In genomic region chr1:114508386-114508898, GRCh38 we compare ENCODE assay signal across 11 cellular contexts. TPM values are rescaled to one million over a fixed set of nuclear protein-coding genes. Genes with fewer than 3 reads are reported as not detected.
A peak's percentile ranks its signal among the peaks of the same experiment; 100 is the strongest.
DNase-seq lines count a peak whose midpoint lies in the region; FAIRE-seq and TF ChIP-seq lines count a peak whose summit lies in the region.
"Had no signal": no experiment of that assay in that cellular context is flagged by ENCODE, and none has a peak within 500 bp of the region (broad histone marks: within the 10 kb centered on the region; RNA-seq: fewer than 3 reads in every experiment).

No MANE protein-coding gene starts in this region.

- dilution Hi-C loops in endothelial cell of umbilical vein (cut with MboI; ENCODE audit: extremely low pct_ligation_motif_present, low sequenced_read_pairs): no loop called here

- H2AFZ ChIP-seq in PC-9 (no peak overlapping the region), endothelial cell of umbilical vein (ENCODE audit: low read depth, low read length) (no peak overlapping the region), trophoblast cell (ENCODE audit: insufficient read depth, low read length, poor library complexity) (no peak overlapping the region)

- no peak overlapping the region for H3K9ac ChIP-seq in endothelial cell of umbilical vein (replicated peaks; ENCODE audit: extremely low read depth, insufficient read depth, low read length)
- H3K9ac ChIP-seq in trophoblast cell (ENCODE audit: low read length): no peak overlapping the region

- no peak overlapping the region for H3K18ac ChIP-seq in trophoblast cell (ENCODE audit: low read length)

- no peaks in the 10 kb centered on the region for H3K9me3 ChIP-seq in PC-9 (ENCODE audit: insufficient read depth, low read depth)
- H3K9me3 ChIP-seq in endothelial cell of umbilical vein (replicated peaks; ENCODE audit: control insufficient read depth, insufficient read depth, low read length): no peaks in the 10 kb centered on the region
- peaks cover 2% of the 10 kb centered on the region for H3K9me3 ChIP-seq in trophoblast cell (ENCODE audit: insufficient read depth, low read depth, low read length)

- H3K36me3 ChIP-seq in PC-9 (ENCODE audit: low read depth) (peaks cover 28% of the 10 kb centered on the region), endothelial cell of umbilical vein (ENCODE audit: control insufficient read depth in 2 of 2, extremely low read depth in 1 of 2, insufficient read depth in 2 of 2, low read length in 2 of 2) (peaks cover 0 to 3% of the 10 kb centered on the region in 2 experiments), trophoblast cell (ENCODE audit: control insufficient read depth in 1 of 2, insufficient read depth in 2 of 2, low read length in 2 of 2) (peaks cover 0 to 2% of the 10 kb centered on the region in 2 experiments)

- no peak overlapping the region for H3K27ac ChIP-seq in PC-9
- H3K27ac ChIP-seq in endothelial cell of umbilical vein (ENCODE audit: insufficient read depth, low read depth, low read length): no peak overlapping the region
- H3K27ac ChIP-seq in trophoblast cell (ENCODE audit: low read depth, low read length): peak overlapping the region; percentile 27

- peaks cover 21% of the 10 kb centered on the region for H3K36me3 Mint-ChIP-seq in T-helper 1 cell treated with Interleukin-12 subunit alpha and Interleukin-12 subunit beta and Interleukin-4 antibody, amounts not matched to agents 30 μg/mL and 1 μg/mL, for 36 hours (ENCODE audit: low read depth)

- H3F3A ChIP-seq in PC-9 (ENCODE audit: insufficient read depth, low read depth): peaks cover 10% of the 10 kb centered on the region

- no peak overlapping the region for H2AK5ac ChIP-seq in trophoblast cell (ENCODE audit: low read length)

- H3K9me2 ChIP-seq in PC-9 (ENCODE audit: insufficient read depth): no peaks in the 10 kb centered on the region

- H3K4me3 ChIP-seq in PC-9 (peak overlapping the region; percentile 93), endothelial cell of umbilical vein (replicated peaks in 1 of 3; ENCODE audit: insufficient read depth in 1 of 3, low read depth in 1 of 3, low read length in 3 of 3) (no peak overlapping the region), trophoblast cell (ENCODE audit: low read depth, low read length) (no peak overlapping the region)

- POLR2A ChIA-PET in PC-9 (lab: Charles Lee; ENCODE audit: unreplicated experiment): no interaction called here
- POLR2A ChIA-PET in endothelial cell of umbilical vein (lab: Charles Lee): no interaction called here

- H3K27me3 ChIP-seq in PC-9 (ENCODE audit: insufficient read depth, low read depth): no peaks in the 10 kb centered on the region
- H3K27me3 ChIP-seq in endothelial cell of umbilical vein (ENCODE audit: control insufficient read depth in 2 of 2, insufficient read depth in 2 of 2, low read length in 2 of 2): no peaks in the 10 kb centered on the region
- no peaks in the 10 kb centered on the region for H3K27me3 ChIP-seq in trophoblast cell (ENCODE audit: insufficient read depth, low read length)

- H3K27me3 Mint-ChIP-seq in T-helper 1 cell treated with Interleukin-12 subunit alpha and Interleukin-12 subunit beta and Interleukin-4 antibody, amounts not matched to agents 30 μg/mL and 1 μg/mL, for 36 hours (ENCODE audit: low read depth): no peaks in the 10 kb centered on the region

- TF ChIP-seq CTCF in PC-9 (conservative IDR thresholded peaks at IDR 0.05): no peak
- TF ChIP-seq CTCF in endothelial cell of umbilical vein (IDR thresholded peaks at IDR 0.05; ENCODE audit: extremely low read depth in 1 of 2, insufficient read depth in 1 of 2, low read depth in 1 of 2, low read length in 2 of 2): no peak

- H2BK120ac ChIP-seq in trophoblast cell (ENCODE audit: insufficient read depth, low read length, poor library complexity): no peak overlapping the region

- intact Hi-C loops in PC-9 (cut with micrococcal nuclease; ENCODE audit: unreplicated experiment) (no loop called here), endothelial cell of umbilical vein (cut with micrococcal nuclease) (no loop called here), cardiac septum (cut with DNase I) (no loop called here)

- no peak overlapping the region for H4K8ac ChIP-seq in trophoblast cell (ENCODE audit: low read depth, low read length)

- no TSS peak for BruUV-seq in PC-9 (replicated peaks; lab: Mats Ljungman, UMichigan)
- no TSS peak for BruUV-seq in endothelial cell of umbilical vein (replicated peaks; lab: Mats Ljungman, UMichigan)

- FAIRE-seq in endothelial cell of umbilical vein (lab: Jason Lieb, UNC) (no peak), HTR-8/SVneo (lab: Jason Lieb, UNC) (no peak)

- H3K4me3 Mint-ChIP-seq in T-helper 1 cell treated with Interleukin-12 subunit alpha and Interleukin-12 subunit beta and Interleukin-4 antibody, amounts not matched to agents 30 μg/mL and 1 μg/mL, for 36 hours: peak overlapping the region; percentile 91

- no peak overlapping the region for H2BK12ac ChIP-seq in trophoblast cell (ENCODE audit: low read length)

- H3K4me1 Mint-ChIP-seq in T-helper 1 cell treated with Interleukin-12 subunit alpha and Interleukin-12 subunit beta and Interleukin-4 antibody, amounts not matched to agents 30 μg/mL and 1 μg/mL, for 36 hours (ENCODE audit: low read depth): peaks cover 58% of the 10 kb centered on the region

- no peak overlapping the region for H3K27ac Mint-ChIP-seq in T-helper 1 cell treated with Interleukin-12 subunit alpha and Interleukin-12 subunit beta and Interleukin-4 antibody, amounts not matched to agents 30 μg/mL and 1 μg/mL, for 36 hours

- peak overlapping the region; percentile 78 for H3K4ac ChIP-seq in trophoblast cell (ENCODE audit: low read depth, low read length)

- peak overlapping the region; percentile 87 for H3K4me2 ChIP-seq in PC-9
- peak overlapping the region; percentile 95 for H3K4me2 ChIP-seq in endothelial cell of umbilical vein (ENCODE audit: insufficient read depth, low read length)
- H3K4me2 ChIP-seq in trophoblast cell (ENCODE audit: low read length): peak overlapping the region; percentile 74

- H3K79me1 ChIP-seq in trophoblast cell (ENCODE audit: low read length): peaks cover 22% of the 10 kb centered on the region

- no peaks in the 10 kb centered on the region for H3K9me3 Mint-ChIP-seq in T-helper 1 cell treated with Interleukin-12 subunit alpha and Interleukin-12 subunit beta and Interleukin-4 antibody, amounts not matched to agents 30 μg/mL and 1 μg/mL, for 36 hours

- no peak overlapping the region for H2BK5ac ChIP-seq in trophoblast cell (ENCODE audit: low read depth, low read length, poor library complexity)

- H4K12ac ChIP-seq in trophoblast cell (ENCODE audit: low read depth, low read length): no peak overlapping the region

- CTCF ChIA-PET in PC-9 (lab: Charles Lee): no interaction called here
- CTCF ChIA-PET in endothelial cell of umbilical vein (lab: Charles Lee): interaction anchor here (1.4 kb wide), 1 partner anchor 8 kb away, joined by 4 read pairs; no protein-coding TSS in a partner anchor

- H3K79me2 ChIP-seq in PC-9 (ENCODE audit: low read depth) (peaks cover 81% of the 10 kb centered on the region), endothelial cell of umbilical vein (ENCODE audit: control insufficient read depth, insufficient read depth, low read length) (peaks cover 72% of the 10 kb centered on the region), trophoblast cell (ENCODE audit: control insufficient read depth, insufficient read depth, low read length, poor library complexity) (peaks cover 29% of the 10 kb centered on the region)

- DNase-seq in T-helper 1 cell: no peak
- no peak for DNase-seq in PC-9
- no peak for DNase-seq in endothelial cell of umbilical vein (ENCODE audit: low read depth, low spot score)
- no peak for DNase-seq in trophoblast cell
- DNase-seq in HTR-8/SVneo (ENCODE audit: insufficient read length, low spot score): no peak
- DNase-seq in NCI-H2029 (lab: John Stamatoyannopoulos, UW): no peak
- no peak for DNase-seq in cardiac septum (ENCODE audit: low spot score)
- DNase-seq: 8988T; NCI-H1930; stimulated activated CD4-positive, alpha-beta T cell treated with anti-CD3 and anti-CD28 coated beads, Interleukin-12 subunit alpha, Interleukin-12 subunit beta, amount 100 ng/mL, for 4 hours had no signal

- 100% methylated on average over 1 of the region's 2 CpGs for WGBS in trophoblast cell (ENCODE audit: extremely low coverage, insufficient coverage, insufficient read length)

- H4K91ac ChIP-seq in trophoblast cell (ENCODE audit: low read depth, low read length): no peak overlapping the region

- H4K20me1 ChIP-seq in PC-9 (ENCODE audit: insufficient read depth): peaks cover 68% of the 10 kb centered on the region
- peaks cover 2% of the 10 kb centered on the region for H4K20me1 ChIP-seq in endothelial cell of umbilical vein (replicated peaks; ENCODE audit: control insufficient read depth, extremely low read depth, insufficient read depth, low read length)

- no peak overlapping the region for H3K14ac ChIP-seq in trophoblast cell (ENCODE audit: low read length)

- no peaks in the 10 kb centered on the region for H3K9me1 ChIP-seq in endothelial cell of umbilical vein (replicated peaks; ENCODE audit: control insufficient read depth, extremely low read depth, insufficient read depth, low read length)

- no peak for TF ChIP-seq POLR2A in endothelial cell of umbilical vein (IDR thresholded peaks at IDR 0.05; ENCODE audit: low read depth, low read length)

- H3K4me1 ChIP-seq in PC-9 (replicated peaks; ENCODE audit: insufficient read depth) (peaks cover 48% of the 10 kb centered on the region), endothelial cell of umbilical vein (ENCODE audit: control insufficient read depth, extremely low read depth, insufficient read depth, low read length) (peaks cover 21% of the 10 kb centered on the region), trophoblast cell (ENCODE audit: control insufficient read depth in 1 of 2, insufficient read depth in 2 of 2, low read length in 2 of 2) (peaks cover 18 to 21% of the 10 kb centered on the region in 2 experiments)

- no peak overlapping the region for H3K23ac ChIP-seq in trophoblast cell (ENCODE audit: low read length)

TF ChIP-seq in endothelial cell of umbilical vein, 7 proteins besides CTCF, POLR2A, EP300 and RAD21 (continues in another document):
- no peak for TF ChIP-seq MAX (IDR thresholded peaks at IDR 0.05; ENCODE audit: insufficient read depth, insufficient read length)

RNA-seq across cellular contexts. Expression of gene TRIM33, which starts 2.6 kb away (rescaled TPM):
- 30.0 and 38.7 TPM in 2 replicates for total RNA-seq in PC-9 (2021)
- 29.1 and 29.7 TPM in 2 replicates for total RNA-seq in endothelial cell of umbilical vein
- polyA plus RNA-seq in endothelial cell of umbilical vein: 8.9 and 10.3 TPM in 2 replicates
- polyA plus RNA-seq in endothelial cell of umbilical vein (2011; cell fraction: cytosol; rRNA removed): 7.2 and 7.4 TPM in 2 replicates
- 42.5 and 50.3 TPM in 2 replicates for polyA plus RNA-seq in endothelial cell of umbilical vein (2011; cell fraction: nucleus; rRNA removed)
- polyA plus RNA-seq in endothelial cell of umbilical vein (2012): 13.6 and 17.9 TPM in 2 replicates
- polyA minus RNA-seq in endothelial cell of umbilical vein: 39.2 and 42.1 TPM in 2 replicates
- polyA minus RNA-seq in endothelial cell of umbilical vein (2011; cell fraction: cytosol; rRNA and poly(A)+ RNA removed): 32.9 TPM
- 61.4 and 80.5 TPM in 2 replicates for polyA minus RNA-seq in endothelial cell of umbilical vein (2011; cell fraction: nucleus; rRNA and poly(A)+ RNA removed)
- 110 and 120 TPM in 2 replicates for polyA plus RNA-seq in trophoblast cell (2013)
- total RNA-seq in cardiac septum: 23.4 TPM
